8 cellular contexts compared by ENCODE assay signal in the genomic region with DNA sequence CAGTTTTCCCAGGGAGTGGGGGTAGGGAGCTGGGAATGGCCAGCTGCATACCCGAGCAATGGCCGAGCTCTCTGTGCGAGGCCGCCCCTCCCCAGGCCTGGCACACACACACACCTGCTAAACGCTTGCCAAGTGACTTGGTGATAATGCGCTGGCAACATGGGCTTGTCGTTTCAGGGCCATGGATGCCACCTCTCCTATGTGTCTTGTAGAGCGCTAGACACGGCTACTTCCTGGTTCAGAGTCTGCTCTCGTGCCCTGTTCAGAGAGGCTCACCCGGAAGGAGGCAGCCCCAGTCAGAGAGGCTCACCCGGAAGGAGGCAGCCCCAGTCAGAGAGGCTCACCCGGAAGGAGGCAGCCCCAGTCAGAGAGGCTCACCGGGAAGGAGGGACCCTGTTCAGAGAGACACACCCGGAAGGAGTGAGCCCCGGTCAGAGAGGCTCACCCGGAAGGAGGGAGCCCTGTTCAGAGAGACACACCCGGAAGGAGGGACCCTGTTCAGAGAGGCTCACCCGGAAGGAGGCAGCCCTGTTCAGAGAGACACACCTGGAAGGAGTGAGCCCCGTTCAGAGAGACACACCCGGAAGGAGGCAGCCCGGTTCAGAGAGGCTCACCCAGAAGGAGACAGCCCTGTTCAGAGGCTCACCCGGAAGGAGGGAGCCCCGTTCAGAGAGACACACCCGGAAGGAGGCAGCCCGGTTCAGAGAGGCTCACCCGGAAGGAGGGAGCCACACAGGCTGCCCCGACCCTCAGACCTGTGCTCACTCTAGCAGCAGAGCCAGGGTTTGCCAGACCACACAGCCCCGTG. TPM values are rescaled to one million over a fixed set of nuclear protein-coding genes. Genes with fewer than 3 reads are reported as not detected.
A peak's percentile ranks its signal among the peaks of the same experiment; 100 is the strongest.
DNase-seq lines count a peak whose midpoint lies in the region; ATAC-seq, FAIRE-seq and TF ChIP-seq lines count a peak whose summit lies in the region.

No MANE protein-coding gene starts in this region.

- BruUV-seq in K562 (replicated peaks; lab: Mats Ljungman, UMichigan), result no TSS peak

- no peaks in the 10 kb centered on the region for H3K36me3 ChIP-seq in K562 (ENCODE audit: control insufficient read depth, insufficient read depth, low read length)

- DNase-seq in NAMALWA (ENCODE audit: low spot score), result peak; percentile 77
- peak; percentile 58 for DNase-seq in SK-MEL-5 (ENCODE audit: low read depth, low spot score)
- DNase-seq in K562 (ENCODE audit: extremely low read depth in 1 of 4, low spot score in 3 of 4), result peak; percentile 69 to 93 (median 72)
- peak; percentile 83 for DNase-seq in myocyte (ENCODE audit: low read depth)
- DNase-seq in SK-N-DZ (ENCODE audit: low spot score), result no peak
- DNase-seq in GM19239 (ENCODE audit: insufficient read length, low spot score), result no peak

- ATAC-seq in GM18508 (IDR thresholded peaks at IDR 0.05; ENCODE audit: insufficient read depth, unreplicated experiment) (peak; percentile 52), K562 (peak; percentile 91), HG03571 (IDR thresholded peaks at IDR 0.05; ENCODE audit: unreplicated experiment) (no peak)

- peak overlapping the region; percentile 92 for H3K27ac ChIP-seq in K562 (ENCODE audit: extremely low read depth, low read depth, low read length)

- H2AFZ ChIP-seq in K562 (ENCODE audit: low read depth, low read length), result peak overlapping the region; percentile 99

- no peaks in the 10 kb centered on the region for H3K9me3 ChIP-seq in K562 (replicated peaks; ENCODE audit: control insufficient read depth, insufficient read depth, low read depth, low read length)

- H3K79me2 ChIP-seq in K562 (ENCODE audit: control insufficient read depth, insufficient read depth, low read length), result peaks cover 6% of the 10 kb centered on the region; the same call in 2 of the 3 replicates

- POLR2A ChIA-PET in K562 (lab: Yijun Ruan, JAX), result interaction anchor here (0.5 to 1.0 kb wide), 2 partner anchors 24 to 522 kb away, joined by 3 to 6 read pairs; no protein-coding TSS in a partner anchor

- TF ChIP-seq CTCF in K562 (IDR thresholded peaks at IDR 0.05 in 2 of 3, conservative IDR thresholded peaks at IDR 0.05 in 1 of 3; ENCODE audit: insufficient read depth in 2 of 3, low read depth in 1 of 3, low read length in 3 of 3), result no peak

- peak overlapping the region; percentile 99 for H3K4me2 ChIP-seq in K562 (ENCODE audit: insufficient read depth, low read length)

- TF ChIP-seq EP300 in K562 (IDR thresholded peaks at IDR 0.05; ENCODE audit: low read length), result 0 out of 2 replicates have a peak, but pooled peaks have one; percentile 7

- TF ChIP-seq RAD21 in K562 (CRISPR knock-in tag; conservative IDR thresholded peaks at IDR 0.05 in 1 of 2, IDR thresholded peaks at IDR 0.05 in 1 of 2), result no peak

- peak overlapping the region; percentile 73 for H3K4me3 ChIP-seq in K562

- H3K27me3 ChIP-seq in K562 (ENCODE audit: control insufficient read depth in 2 of 2, insufficient read depth in 2 of 2, low read length in 2 of 2), result no peaks in the 10 kb centered on the region

- H3K4me1 ChIP-seq in K562 (replicated peaks in 1 of 2; ENCODE audit: control insufficient read depth in 2 of 2, insufficient read depth in 2 of 2, low read length in 2 of 2), result peaks cover 5 to 28% of the 10 kb centered on the region in 2 experiments; a peak in 4 of 5 replicates

- H3K9ac ChIP-seq in K562 (ENCODE audit: insufficient read depth in 1 of 2, low read depth in 2 of 2, low read length in 2 of 2), result peak overlapping the region; percentile 87 to 92

- H4K20me1 ChIP-seq in K562 (replicated peaks; ENCODE audit: control insufficient read depth, insufficient read depth, low read length), result no peaks in the 10 kb centered on the region

- FAIRE-seq in K562 (lab: Jason Lieb, UNC) (peak; percentile 99), GM19239 (lab: Jason Lieb, UNC) (no peak)

- peak; percentile 73 for TF ChIP-seq POLR2A in K562 (conservative IDR thresholded peaks at IDR 0.05)

- CTCF ChIA-PET in K562 (lab: Yijun Ruan, JAX; ENCODE audit: low intra/inter-chr PET ratio), result no interaction called here

- H3K9me1 ChIP-seq in K562 (ENCODE audit: control insufficient read depth, insufficient read depth, low read length), result no peaks in the 10 kb centered on the region

- 4% methylated on average over 26 of the region's 29 CpGs for WGBS in K562 (ENCODE audit: insufficient coverage, low coverage, missing lambda C conversion rate)

- in situ Hi-C loops in SK-MEL-5 (cut with HindIII; ENCODE audit: low pct_unique_long_range_greater_than_20kb, low sequenced_read_pairs), result no loop called here
- in situ Hi-C loops in K562 (cut with MboI), result no loop called here

- intact Hi-C loops in K562 (cut with micrococcal nuclease), result loop anchor here (5.0 kb wide), 1 partner anchor 507 kb away; no protein-coding TSS in a partner anchor

TF ChIP-seq in K562, 482 proteins besides CTCF, POLR2A, EP300 and RAD21 (continues in another document):
- TF ChIP-seq ZNF134 (CRISPR knock-in tag; conservative IDR thresholded peaks at IDR 0.05) (peak; percentile 64; the same call in 1 of the 2 replicates), TEAD1 (CRISPR knock-in tag; IDR thresholded peaks at IDR 0.05) (peak in 1 of 2 experiments; percentile 56; a peak in 1 of 4 replicates), DIDO1 (tag; IDR thresholded peaks at IDR 0.05; ENCODE audit: low read depth) (peak; percentile 69; the same call in 1 of the 2 replicates), GATA2 (CRISPR knock-in tag; IDR thresholded peaks at IDR 0.05) (no peak), ZNF121 (CRISPR knock-in tag; conservative IDR thresholded peaks at IDR 0.05) (peak; percentile 95)
- TF ChIP-seq, protein P1, sequence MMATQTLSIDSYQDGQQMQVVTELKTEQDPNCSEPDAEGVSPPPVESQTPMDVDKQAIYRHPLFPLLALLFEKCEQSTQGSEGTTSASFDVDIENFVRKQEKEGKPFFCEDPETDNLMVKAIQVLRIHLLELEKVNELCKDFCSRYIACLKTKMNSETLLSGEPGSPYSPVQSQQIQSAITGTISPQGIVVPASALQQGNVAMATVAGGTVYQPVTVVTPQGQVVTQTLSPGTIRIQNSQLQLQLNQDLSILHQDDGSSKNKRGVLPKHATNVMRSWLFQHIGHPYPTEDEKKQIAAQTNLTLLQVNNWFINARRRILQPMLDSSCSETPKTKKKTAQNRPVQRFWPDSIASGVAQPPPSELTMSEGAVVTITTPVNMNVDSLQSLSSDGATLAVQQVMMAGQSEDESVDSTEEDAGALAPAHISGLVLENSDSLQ (IDR thresholded peaks at IDR 0.05), result peak; percentile 81

RNA-seq across cellular contexts. Expression of gene ADPRHL1, which starts 4.2 kb away (rescaled TPM):
- total RNA-seq in SK-MEL-5 (2014; rRNA removed; shearing (Covaris generic)), result 0.53 and 0.80 TPM in 2 replicates
- 0.66 and 1.4 TPM in 2 replicates for polyA plus RNA-seq in SK-MEL-5 (2015; cell fraction: cytosol; rRNA removed)
- polyA plus RNA-seq in SK-MEL-5 (2015; cell fraction: nucleus; rRNA removed), result 0.19 and 1.4 TPM in 2 replicates
- total RNA-seq in K562 (2011; cell fraction: chromatin; rRNA removed; ENCODE audit: low replicate concordance), result 0.32 and 0.46 TPM in 2 replicates
- 1.3 and 1.5 TPM in 2 replicates for total RNA-seq in K562 (2011; cell fraction: nucleolus; rRNA removed)
- total RNA-seq in K562 (2011; cell fraction: nucleoplasm; rRNA removed), result 0.37 TPM in 1 of 2 replicates, not detected in the other
- total RNA-seq in K562 (2014; rRNA removed) (0.27 and 0.49 TPM in 2 replicates), K562 (2014; rRNA removed; fragmentation: Illumina TruSeq; extraction: Trizol) (0.35 and 0.55 TPM in 2 replicates), K562 (2015; rRNA removed; fragmentation: Illumina TruSeq; extraction: Trizol) (0.68 and 0.76 TPM in 2 replicates), K562 (2021) (0.31 and 0.54 TPM in 2 replicates), myocyte (6.6 and 8.4 TPM in 2 replicates)
- polyA plus RNA-seq in K562 (2011; rRNA removed) (0.29 and 0.38 TPM in 2 replicates), K562 (2014; fragmentation: Illumina TruSeq; extraction: Trizol) (0.19 and 0.43 TPM in 2 replicates), K562 (2014; fragmentation: Nextera tagmentation; extraction: Ambion mirVana) (under 1 TPM in 1 of 2 experiments, not detected in 1; 0.06 TPM), K562 (2014; rRNA removed) (0.49 and 0.58 TPM in 2 replicates)
- 0.37 and 0.52 TPM in 2 replicates for polyA plus RNA-seq in K562 (2011; cell fraction: cytosol; rRNA removed)
- polyA plus RNA-seq in K562 (2011; cell fraction: nucleus; rRNA removed), result 0.29 and 0.53 TPM in 2 replicates
- 0.73 and 0.97 TPM in 2 replicates for polyA plus RNA-seq in K562 (2012)
- polyA minus RNA-seq in K562 (2011; rRNA and poly(A)+ RNA removed), result 0.18 and 0.21 TPM in 2 replicates
- polyA minus RNA-seq in K562 (2011; cell fraction: cytosol; rRNA and poly(A)+ RNA removed), result 0.76 TPM in 1 of 2 replicates, not detected in the other
- polyA minus RNA-seq in K562 (2011; cell fraction: nucleus; rRNA and poly(A)+ RNA removed), result 0.54 and 1.00 TPM in 2 replicates
- polyA plus RNA-seq in myocyte (2012), result 6.8 TPM
- polyA plus RNA-seq in SK-N-DZ (2014; cell fraction: cytosol; rRNA removed), result 1.8 and 1.9 TPM in 2 replicates
- polyA plus RNA-seq in SK-N-DZ (2014; cell fraction: nucleus; rRNA removed), result 1.0 and 1.6 TPM in 2 replicates

RNA-seq across cellular contexts. Expression of gene DCUN1D2, which starts 41.4 kb away (rescaled TPM):
- 7.8 and 9.8 TPM in 2 replicates for total RNA-seq in SK-MEL-5 (2014; rRNA removed; shearing (Covaris generic))
- polyA plus RNA-seq in SK-MEL-5 (2015; cell fraction: cytosol; rRNA removed), result 9.9 and 10.0 TPM in 2 replicates
- 26.8 and 34.4 TPM in 2 replicates for polyA plus RNA-seq in SK-MEL-5 (2015; cell fraction: nucleus; rRNA removed)
- 59.2 and 77.8 TPM in 2 replicates for total RNA-seq in K562 (2011; cell fraction: chromatin; rRNA removed; ENCODE audit: low replicate concordance)
- total RNA-seq in K562 (2011; cell fraction: nucleolus; rRNA removed), result 25.3 and 28.3 TPM in 2 replicates
- total RNA-seq in K562 (2011; cell fraction: nucleoplasm; rRNA removed), result 33.1 and 34.6 TPM in 2 replicates
- total RNA-seq in K562 (2014; rRNA removed) (9.7 and 13.3 TPM in 2 replicates), K562 (2014; rRNA removed; fragmentation: Illumina TruSeq; extraction: Trizol) (10.0 and 11.1 TPM in 2 replicates), K562 (2015; rRNA removed; fragmentation: Illumina TruSeq; extraction: Trizol) (10.0 and 10.9 TPM in 2 replicates), K562 (2021) (12.1 and 16.8 TPM in 2 replicates), myocyte (26.2 and 27.2 TPM in 2 replicates)
- polyA plus RNA-seq in K562 (2011; rRNA removed) (9.9 and 12.9 TPM in 2 replicates), K562 (2014; fragmentation: Illumina TruSeq; extraction: Trizol) (11.6 and 12.0 TPM in 2 replicates), K562 (2014; fragmentation: Nextera tagmentation; extraction: Ambion mirVana) (1 to 10 TPM; 2.1 to 2.2 TPM), K562 (2014; rRNA removed) (15.8 and 16.7 TPM in 2 replicates)
- polyA plus RNA-seq in K562 (2011; cell fraction: cytosol; rRNA removed), result 9.1 and 10.1 TPM in 2 replicates
- 19.2 and 27.0 TPM in 2 replicates for polyA plus RNA-seq in K562 (2011; cell fraction: nucleus; rRNA removed)
- polyA plus RNA-seq in K562 (2012), result 9.2 and 9.6 TPM in 2 replicates
- 17.1 and 18.5 TPM in 2 replicates for polyA minus RNA-seq in K562 (2011; rRNA and poly(A)+ RNA removed)
- 4.5 and 4.9 TPM in 2 replicates for polyA minus RNA-seq in K562 (2011; cell fraction: cytosol; rRNA and poly(A)+ RNA removed)
- 8.6 and 10.1 TPM in 2 replicates for polyA minus RNA-seq in K562 (2011; cell fraction: nucleus; rRNA and poly(A)+ RNA removed)
- polyA plus RNA-seq in myocyte (2012), result 18.2 TPM
- polyA plus RNA-seq in SK-N-DZ (2014; cell fraction: cytosol; rRNA removed), result 24.9 and 26.8 TPM in 2 replicates
- 33.6 and 77.2 TPM in 2 replicates for polyA plus RNA-seq in SK-N-DZ (2014; cell fraction: nucleus; rRNA removed)

Comparison
In these comparisons a context has a peak if more than half of its experiments do, and no peak if none do; other contexts are left out.
1. DNase-seq: peak in NAMALWA (single experiment), SK-MEL-5 (single experiment), K562 (4 of 4) and myocyte (single experiment); none in SK-N-DZ (single experiment) and GM19239 (single experiment).